In the genomic region with DNA sequence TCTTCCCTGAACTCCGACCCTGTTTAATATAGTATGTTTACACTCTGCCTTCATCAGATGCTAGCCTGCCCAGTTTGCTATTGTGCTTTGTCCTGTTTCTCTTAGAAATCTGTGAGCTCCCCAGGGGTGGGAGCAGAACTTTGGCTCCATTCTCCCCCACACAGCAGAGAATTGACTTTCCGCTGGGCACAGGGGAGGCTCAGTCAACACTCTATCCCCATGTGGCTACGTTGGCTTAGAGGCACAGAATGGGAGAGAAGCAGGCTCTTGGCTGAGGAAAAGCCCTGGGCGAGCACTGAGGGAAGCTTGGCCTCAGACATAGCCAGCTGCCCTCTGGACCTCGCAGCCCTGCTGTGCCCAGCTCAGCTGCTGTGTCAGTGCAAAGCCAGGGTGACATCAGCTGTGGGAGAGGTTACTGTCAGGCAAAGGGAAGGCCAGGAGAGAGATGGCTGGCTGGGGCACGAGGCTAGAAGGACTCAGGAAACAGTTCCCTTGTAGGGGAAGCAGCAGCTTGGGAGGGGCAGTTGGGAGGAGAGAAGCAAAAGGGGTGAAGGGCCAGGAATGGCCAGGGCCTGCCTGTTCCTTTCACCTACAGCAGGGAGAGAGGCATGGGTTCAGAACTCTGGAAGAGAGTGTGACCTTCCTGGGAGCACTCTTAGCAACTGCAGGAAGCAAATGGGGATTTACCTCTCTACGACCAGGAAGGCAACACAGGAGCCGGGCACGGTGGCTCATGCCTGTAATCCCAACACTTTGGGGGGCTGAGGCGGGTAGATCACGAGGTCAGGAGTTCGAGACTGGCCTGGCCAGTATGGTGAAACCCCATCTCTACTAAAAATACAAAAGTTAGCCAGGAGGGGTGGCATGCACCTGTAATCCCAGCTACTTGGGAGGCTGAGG, we compare ENCODE assay signal across 14 cellular contexts. TPM values are rescaled to one million over a fixed set of nuclear protein-coding genes. Genes with fewer than 3 reads are reported as not detected.
DNase-seq lines count a peak whose midpoint lies in the region; ATAC-seq, FAIRE-seq and TF ChIP-seq lines count a peak whose summit lies in the region.
"Had no signal": no experiment of that assay in that cellular context is flagged by ENCODE, and none has a peak within 500 bp of the region (broad histone marks: within the 10 kb centered on the region; RNA-seq: fewer than 3 reads in every experiment).

No MANE protein-coding gene starts in this region.

- CTCF ChIA-PET in HepG2 (lab: Yijun Ruan, JAX; ENCODE audit: low intra/inter-chr PET ratio, low total read pairs): interaction anchor here (0.8 to 10.5 kb wide), 2 partner anchors 19 to 90 kb away, joined by 3 to 297 read pairs; no protein-coding TSS in a partner anchor

- intact Hi-C loops in HepG2 (cut with micrococcal nuclease; ENCODE audit: unreplicated experiment): no loop called here

- TSS peak; percentile 79 for BruUV-seq in HepG2 (replicated peaks; lab: Mats Ljungman, UMichigan)

- peaks cover 4% of the 10 kb centered on the region for H3F3A ChIP-seq in smooth muscle cell (ENCODE audit: low read depth)

- H3K27ac ChIP-seq in HepG2 (ENCODE audit: extremely low read length, insufficient read depth, low read length) (peak overlapping the region; percentile 77), smooth muscle cell (ENCODE audit: low read depth) (no peak overlapping the region)
- H3K27ac ChIP-seq: body of pancreas had no signal

- H3K4me3 ChIP-seq in astrocyte of the spinal cord (ENCODE audit: low read depth, low read length): no peak overlapping the region
- H3K4me3 ChIP-seq in HepG2 (replicated peaks in 1 of 3; ENCODE audit: insufficient read depth in 1 of 3, low read depth in 2 of 3, low read length in 3 of 3): peak overlapping the region; percentile 43 to 72 (median 46)
- H3K4me3 ChIP-seq in smooth muscle cell: no peak overlapping the region
- H3K4me3 ChIP-seq: body of pancreas had no signal

- TF ChIP-seq EP300 in HepG2 (IDR thresholded peaks at IDR 0.05; ENCODE audit: low read depth in 2 of 2, low read length in 2 of 2) (peak in 1 of 2 experiments; percentile 47; a peak in 2 of 4 replicates), HepG2 (CRISPR knock-in tag; IDR thresholded peaks at IDR 0.05; ENCODE audit: borderline replicate concordance) (no peak)

- DNase-seq in NCI-H146 (lab: John Stamatoyannopoulos, UW) (peak; percentile 77), astrocyte of the spinal cord (ENCODE audit: low read depth, low spot score) (peak; percentile 50), HepG2 (ENCODE audit: low spot score) (peak; percentile 77), smooth muscle cell (lab: John Stamatoyannopoulos, UW; ENCODE audit: unreplicated experiment) (no peak), NCI-H524 (lab: John Stamatoyannopoulos, UW) (no peak), NCI-H446 treated with DMSO at 0.1 percent for 48 hours (lab: John Stamatoyannopoulos, UW) (no peak), T-helper 9 cell (no peak)
- DNase-seq in stimulated activated naive CD8-positive, alpha-beta T cell treated with anti-CD3 and anti-CD28 coated beads, Interleukin-15, Interleukin-2, amounts not matched to agents 100 U/mL and 50 U/mL, for 24 hours: no peak
- DNase-seq: activated B cell treated with CpG ODN at 0.5 μM for 24 hours, HFFc6 had no signal

- peak; percentile 69 for ATAC-seq in HepG2
- ATAC-seq in stimulated activated naive CD8-positive, alpha-beta T cell treated with anti-CD3 and anti-CD28 coated beads, Interleukin-15, Interleukin-2, amounts not matched to agents 100 U/mL and 50 U/mL, for 24 hours: no peak
- ATAC-seq: body of pancreas had no signal

- peak in 1 of 2 experiments; percentile 70; a peak in 2 of 4 replicates for TF ChIP-seq POLR2A in HepG2 (IDR thresholded peaks at IDR 0.05; ENCODE audit: insufficient read depth in 1 of 2, low read depth in 2 of 2, low read length in 2 of 2)

- peaks cover 9% of the 10 kb centered on the region for H3K79me2 ChIP-seq in HepG2 (ENCODE audit: insufficient read depth, low read length)
- H3K79me2 ChIP-seq in smooth muscle cell (ENCODE audit: low read depth): no peaks in the 10 kb centered on the region

- H3K36me3 ChIP-seq in HepG2 (replicated peaks in 1 of 2; ENCODE audit: control insufficient read depth in 1 of 2, insufficient read depth in 2 of 2, low read length in 2 of 2) (no peaks in the 10 kb centered on the region), smooth muscle cell (ENCODE audit: low read depth) (no peaks in the 10 kb centered on the region)

- POLR2A ChIA-PET in HepG2 (lab: Yijun Ruan, JAX): interaction anchor here (0.6 to 12.6 kb wide), 17 partner anchors 8 to 540 kb away, joined by 3 to 287 read pairs (median 4); no protein-coding TSS in a partner anchor

- FAIRE-seq in HepG2 (lab: Jason Lieb, UNC): no peak

- H4K20me1 ChIP-seq in HepG2 (ENCODE audit: insufficient read depth, low read length) (no peaks in the 10 kb centered on the region), smooth muscle cell (ENCODE audit: low read depth) (no peaks in the 10 kb centered on the region)

- in situ Hi-C loops in astrocyte of the spinal cord (cut with HindIII; ENCODE audit: low sequenced_read_pairs): loop anchor here (25.0 kb wide), 1 partner anchor 196 kb away; the partner anchor contains the start of genes HIF1AN and NDUFB8
- in situ Hi-C loops in HepG2 (cut with HindIII; ENCODE audit: extremely low pct_ligation_motif_present, low pct_unique_long_range_greater_than_20kb): loop anchor here (5.0 to 25.0 kb wide), 3 partner anchors 91 to 546 kb away; no protein-coding TSS in a partner anchor

- no peaks in the 10 kb centered on the region for H3K27me3 ChIP-seq in HepG2 (ENCODE audit: control insufficient read depth in 1 of 2, insufficient read depth in 2 of 2, low read length in 2 of 2)
- H3K27me3 ChIP-seq in smooth muscle cell (ENCODE audit: low read depth): no peaks in the 10 kb centered on the region
- H3K27me3 ChIP-seq: body of pancreas had no signal

- H2AFZ ChIP-seq in HepG2 (ENCODE audit: low read length) (no peak overlapping the region), smooth muscle cell (ENCODE audit: low read depth) (peak overlapping the region; percentile 63)

- TF ChIP-seq RAD21 in HepG2 (CRISPR knock-in tag; IDR thresholded peaks at IDR 0.05): no peak

- H3K4me1 ChIP-seq in HepG2 (ENCODE audit: insufficient read depth, low read length) (peaks cover 74% of the 10 kb centered on the region), smooth muscle cell (ENCODE audit: low read depth) (peaks cover 16% of the 10 kb centered on the region)

- WGBS in HepG2 (ENCODE audit: low lambda C conversion rate): 0% methylated on average over 10 of the region's 12 CpGs
- WGBS in smooth muscle cell (ENCODE audit: low lambda C conversion rate): 78% methylated on average over 12 of the region's 12 CpGs

- no peaks in the 10 kb centered on the region for H3K9me3 ChIP-seq in HepG2 (ENCODE audit: low read length)
- H3K9me3 ChIP-seq in smooth muscle cell (replicated peaks; ENCODE audit: low read depth): no peaks in the 10 kb centered on the region
- H3K9me3 ChIP-seq: body of pancreas had no signal

- TF ChIP-seq CTCF in astrocyte of the spinal cord (IDR thresholded peaks at IDR 0.05; ENCODE audit: low read depth, low read length): no peak
- TF ChIP-seq CTCF in HepG2 (CRISPR knock-in tag; IDR thresholded peaks at IDR 0.05): peak; percentile 39
- TF ChIP-seq CTCF in smooth muscle cell (IDR thresholded peaks at IDR 0.05; ENCODE audit: borderline replicate concordance, insufficient read depth, poor library complexity, severe bottlenecking): no peak

- H3K4me2 ChIP-seq in HepG2 (ENCODE audit: low read depth, low read length): peak overlapping the region; percentile 99
- H3K4me2 ChIP-seq in smooth muscle cell: no peak overlapping the region

- H3K9ac ChIP-seq in HepG2 (ENCODE audit: insufficient read depth, low read depth, low read length): peak overlapping the region; percentile 74
- H3K9ac ChIP-seq in smooth muscle cell (ENCODE audit: low read depth): no peak overlapping the region

RNA-seq across cellular contexts. Expression of gene SCD, which starts 5.8 kb away (rescaled TPM):
- total RNA-seq in HepG2 (2016; rRNA removed; fragmentation: Illumina TruSeq; extraction: Trizol) (338 and 492 TPM in 2 replicates), smooth muscle cell (306 and 316 TPM in 2 replicates)
- 31.9 and 37.2 TPM in 2 replicates for total RNA-seq in HepG2 (2016; cell fraction: cytosol; rRNA removed; fragmentation: Illumina TruSeq; extraction: Trizol; ENCODE audit: low read depth)
- 303 and 473 TPM in 2 replicates for total RNA-seq in HepG2 (2016; cell fraction: insoluble cytoplasmic fraction; rRNA removed; fragmentation: Illumina TruSeq; extraction: Trizol)
- total RNA-seq in HepG2 (2016; cell fraction: membrane; rRNA removed; fragmentation: Illumina TruSeq; extraction: Trizol): 175 and 195 TPM in 2 replicates
- 532 and 631 TPM in 2 replicates for total RNA-seq in HepG2 (2016; cell fraction: nucleus; rRNA removed; fragmentation: Illumina TruSeq; extraction: Trizol)
- polyA plus RNA-seq in HepG2 (2011; rRNA removed) (512 and 596 TPM in 2 replicates), smooth muscle cell (157 and 183 TPM in 2 replicates)
- polyA plus RNA-seq in HepG2 (2011; cell fraction: cytosol; rRNA removed): 368 and 565 TPM in 2 replicates
- polyA plus RNA-seq in HepG2 (2011; cell fraction: nucleus; rRNA removed): 147 and 228 TPM in 2 replicates
- 585 and 769 TPM in 2 replicates for polyA plus RNA-seq in HepG2 (2012)
- 36.1 and 38.4 TPM in 2 replicates for polyA plus RNA-seq in HepG2 (2016; cell fraction: cytosol; fragmentation: Illumina TruSeq; extraction: Trizol; ENCODE audit: low read depth)
- 315 and 357 TPM in 2 replicates for polyA plus RNA-seq in HepG2 (2016; cell fraction: insoluble cytoplasmic fraction; fragmentation: Illumina TruSeq; extraction: Trizol; ENCODE audit: low read depth)
- polyA plus RNA-seq in HepG2 (2016; cell fraction: membrane; fragmentation: Illumina TruSeq; extraction: Trizol; ENCODE audit: low read depth): 107 and 124 TPM in 2 replicates
- polyA plus RNA-seq in HepG2 (2016; cell fraction: nucleus; fragmentation: Illumina TruSeq; extraction: Trizol; ENCODE audit: insufficient read depth, low read depth): 708 and 740 TPM in 2 replicates
- 748 and 1,007 TPM in 2 replicates for polyA minus RNA-seq in HepG2 (2011; rRNA and poly(A)+ RNA removed; ENCODE audit: low replicate concordance)
- polyA minus RNA-seq in HepG2 (2011; cell fraction: cytosol; rRNA and poly(A)+ RNA removed): 527 and 633 TPM in 2 replicates
- 165 and 293 TPM in 2 replicates for polyA minus RNA-seq in HepG2 (2011; cell fraction: nucleus; rRNA and poly(A)+ RNA removed)

RNA-seq across cellular contexts. Expression of gene PKD2L1, which starts 11.2 kb away (rescaled TPM):
- total RNA-seq in HepG2 (2016; rRNA removed; fragmentation: Illumina TruSeq; extraction: Trizol) (0.07 and 0.31 TPM in 2 replicates), smooth muscle cell (not detected in 2 replicates)
- total RNA-seq in HepG2 (2016; cell fraction: cytosol; rRNA removed; fragmentation: Illumina TruSeq; extraction: Trizol; ENCODE audit: low read depth): not detected in 2 replicates
- 0.07 and 0.30 TPM in 2 replicates for total RNA-seq in HepG2 (2016; cell fraction: insoluble cytoplasmic fraction; rRNA removed; fragmentation: Illumina TruSeq; extraction: Trizol)
- not detected in 2 replicates for total RNA-seq in HepG2 (2016; cell fraction: membrane; rRNA removed; fragmentation: Illumina TruSeq; extraction: Trizol)
- not detected in 2 replicates for total RNA-seq in HepG2 (2016; cell fraction: nucleus; rRNA removed; fragmentation: Illumina TruSeq; extraction: Trizol)
- polyA plus RNA-seq in HepG2 (2011; rRNA removed) (0.15 and 0.27 TPM in 2 replicates), smooth muscle cell (not detected in 2 replicates)
- 0.15 and 0.21 TPM in 2 replicates for polyA plus RNA-seq in HepG2 (2011; cell fraction: cytosol; rRNA removed)
- 0.61 and 0.90 TPM in 2 replicates for polyA plus RNA-seq in HepG2 (2011; cell fraction: nucleus; rRNA removed)
- polyA plus RNA-seq in HepG2 (2012): 0.16 and 0.55 TPM in 2 replicates
- not detected in 2 replicates for polyA plus RNA-seq in HepG2 (2016; cell fraction: cytosol; fragmentation: Illumina TruSeq; extraction: Trizol; ENCODE audit: low read depth)
- 0.33 TPM in 1 of 2 replicates, not detected in the other for polyA plus RNA-seq in HepG2 (2016; cell fraction: insoluble cytoplasmic fraction; fragmentation: Illumina TruSeq; extraction: Trizol; ENCODE audit: low read depth)
- not detected in 2 replicates for polyA plus RNA-seq in HepG2 (2016; cell fraction: membrane; fragmentation: Illumina TruSeq; extraction: Trizol; ENCODE audit: low read depth)
- polyA plus RNA-seq in HepG2 (2016; cell fraction: nucleus; fragmentation: Illumina TruSeq; extraction: Trizol; ENCODE audit: insufficient read depth, low read depth): 0.21 TPM in 1 of 2 replicates, not detected in the other
- polyA minus RNA-seq in HepG2 (2011; rRNA and poly(A)+ RNA removed; ENCODE audit: low replicate concordance): 0.26 and 0.72 TPM in 2 replicates
- polyA minus RNA-seq in HepG2 (2011; cell fraction: cytosol; rRNA and poly(A)+ RNA removed): not detected in 2 replicates
- polyA minus RNA-seq in HepG2 (2011; cell fraction: nucleus; rRNA and poly(A)+ RNA removed): not detected in 2 replicates
- total RNA-seq: activated B cell treated with CpG ODN at 0.5 μM for 24 hours, body of pancreas, Daoy, glomerular endothelial cell, HFFc6, pulmonary artery endothelial cell had no signal

RNA-seq across cellular contexts. Expression of gene BLOC1S2, which starts 54.7 kb away (rescaled TPM):
- total RNA-seq in HepG2 (2016; rRNA removed; fragmentation: Illumina TruSeq; extraction: Trizol) (64.4 and 81.4 TPM in 2 replicates), smooth muscle cell (67.2 and 82.1 TPM in 2 replicates)
- 54.2 and 57.3 TPM in 2 replicates for total RNA-seq in HepG2 (2016; cell fraction: cytosol; rRNA removed; fragmentation: Illumina TruSeq; extraction: Trizol; ENCODE audit: low read depth)
- 65.7 and 82.6 TPM in 2 replicates for total RNA-seq in HepG2 (2016; cell fraction: insoluble cytoplasmic fraction; rRNA removed; fragmentation: Illumina TruSeq; extraction: Trizol)
- total RNA-seq in HepG2 (2016; cell fraction: membrane; rRNA removed; fragmentation: Illumina TruSeq; extraction: Trizol): 115 and 124 TPM in 2 replicates
- total RNA-seq in HepG2 (2016; cell fraction: nucleus; rRNA removed; fragmentation: Illumina TruSeq; extraction: Trizol): 25.7 and 27.8 TPM in 2 replicates
- polyA plus RNA-seq in HepG2 (2011; rRNA removed) (19.2 and 22.3 TPM in 2 replicates), smooth muscle cell (62.0 and 93.2 TPM in 2 replicates)
- 9.3 and 14.2 TPM in 2 replicates for polyA plus RNA-seq in HepG2 (2011; cell fraction: cytosol; rRNA removed)
- 4.7 and 6.6 TPM in 2 replicates for polyA plus RNA-seq in HepG2 (2011; cell fraction: nucleus; rRNA removed)
- polyA plus RNA-seq in HepG2 (2012): 26.2 and 27.5 TPM in 2 replicates
- 73.0 and 81.9 TPM in 2 replicates for polyA plus RNA-seq in HepG2 (2016; cell fraction: cytosol; fragmentation: Illumina TruSeq; extraction: Trizol; ENCODE audit: low read depth)
- 89.8 and 90.3 TPM in 2 replicates for polyA plus RNA-seq in HepG2 (2016; cell fraction: insoluble cytoplasmic fraction; fragmentation: Illumina TruSeq; extraction: Trizol; ENCODE audit: low read depth)
- polyA plus RNA-seq in HepG2 (2016; cell fraction: membrane; fragmentation: Illumina TruSeq; extraction: Trizol; ENCODE audit: low read depth): 108 and 116 TPM in 2 replicates
- 48.0 and 53.7 TPM in 2 replicates for polyA plus RNA-seq in HepG2 (2016; cell fraction: nucleus; fragmentation: Illumina TruSeq; extraction: Trizol; ENCODE audit: insufficient read depth, low read depth)
- 3.4 and 6.6 TPM in 2 replicates for polyA minus RNA-seq in HepG2 (2011; rRNA and poly(A)+ RNA removed; ENCODE audit: low replicate concordance)
- polyA minus RNA-seq in HepG2 (2011; cell fraction: cytosol; rRNA and poly(A)+ RNA removed): 6.4 and 7.9 TPM in 2 replicates
- 3.9 and 8.7 TPM in 2 replicates for polyA minus RNA-seq in HepG2 (2011; cell fraction: nucleus; rRNA and poly(A)+ RNA removed)

Comparison
In these comparisons a context has a peak if more than half of its experiments do, and no peak if none do; other contexts are left out.
1. DNase-seq: peak in NCI-H146 (single experiment), astrocyte of the spinal cord (single experiment) and HepG2 (single experiment); none in smooth muscle cell (single experiment), NCI-H524 (0 of 2), NCI-H446 treated with DMSO at 0.1 percent for 48 hours (single experiment), T-helper 9 cell (single experiment) and stimulated activated naive CD8-positive, alpha-beta T cell treated with anti-CD3 and anti-CD28 coated beads, Interleukin-15, Interleukin-2, amounts not matched to agents 100 U/mL and 50 U/mL, for 24 hours (single experiment).
2. H3K4me3 ChIP-seq: peak in HepG2 (3 of 3); none in astrocyte of the spinal cord (single experiment) and smooth muscle cell (single experiment).